Comparison of ENCODE assay signal across 1 cellular context in genomic region chr1:165826565-165826964, GRCh38.
TF ChIP-seq lines count a peak whose summit lies in the region.

No MANE protein-coding gene starts in this region.

TF ChIP-seq in HCT116, 20 proteins besides CTCF, POLR2A, EP300 and RAD21 (continued from another document):
- no peak for TF ChIP-seq REST (IDR thresholded peaks at IDR 0.05; ENCODE audit: low read depth)
- no peak for TF ChIP-seq ZBTB33 (IDR thresholded peaks at IDR 0.05; ENCODE audit: extremely low read depth, insufficient replicate concordance, low read length)
- no peak for TF ChIP-seq ZFX (IDR thresholded peaks at IDR 0.05)
TF ChIP-seq in HCT116: peak in this region for 0.
